In the genomic region with DNA sequence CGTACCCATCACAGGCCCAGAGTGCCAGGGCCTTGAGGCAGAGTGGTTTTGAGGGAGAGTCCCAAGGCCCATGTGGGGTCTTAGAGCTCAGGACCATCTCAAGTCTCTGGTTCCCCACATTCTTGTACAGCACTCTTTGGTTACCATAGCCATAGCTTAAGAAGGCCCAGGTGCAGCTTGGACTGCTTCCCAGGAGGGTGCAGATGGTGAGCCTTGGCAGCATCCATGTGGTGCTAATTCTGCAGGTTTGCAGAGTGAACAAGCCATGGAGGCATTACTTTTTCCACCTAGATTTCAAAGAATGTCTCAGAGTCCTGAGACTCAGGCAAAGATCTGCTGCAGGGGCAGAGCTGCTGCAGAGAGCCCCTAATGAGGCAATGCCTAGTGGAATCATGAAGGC, we compare ENCODE assay signal across 4 cellular contexts.
"Had no signal": no experiment of that assay in that cellular context is flagged by ENCODE, and none has a peak within 500 bp of the region (broad histone marks: within the 10 kb centered on the region; RNA-seq: fewer than 3 reads in every experiment).

No MANE protein-coding gene starts in this region.

- DNase-seq: H9, HCEC 1CT, IMR-90, KG1 had no signal
